In genomic region chr5:60670764-60671163, GRCh38 we compare ENCODE assay signal across 24 cellular contexts. TPM values are rescaled to one million over a fixed set of nuclear protein-coding genes. Genes with fewer than 3 reads are reported as not detected.
DNase-seq lines count a peak whose midpoint lies in the region; ATAC-seq and TF ChIP-seq lines count a peak whose summit lies in the region.
"Had no signal": no experiment of that assay in that cellular context is flagged by ENCODE, and none has a peak within 500 bp of the region (broad histone marks: within the 10 kb centered on the region; RNA-seq: fewer than 3 reads in every experiment).

No MANE protein-coding gene starts in this region.

- DNase-seq in stimulated activated naive CD8-positive, alpha-beta T cell treated with anti-CD3 and anti-CD28 coated beads, Interleukin-15, amount 100 ng/mL, for 72 hours = no peak
- DNase-seq in stimulated activated naive CD8-positive, alpha-beta T cell treated with anti-CD3 and anti-CD28 coated beads, Interleukin-15, Interleukin-2, amounts not matched to agents 100 U/mL and 50 U/mL, for 24 hours = no peak
- DNase-seq in hepatocyte (ENCODE audit: low spot score) = no peak
- no peak for DNase-seq in nephron progenitor cell
- no peak for DNase-seq in endothelial cell (ENCODE audit: low spot score)
- DNase-seq in NCI-H2029 treated with DMSO at 0.1 percent for 48 hours (lab: John Stamatoyannopoulos, UW) = no peak
- DNase-seq: 8988T; ACHN; CD4-positive, CD25-positive, alpha-beta regulatory T cell; DMS53; HCEC 1CT; Kasumi-1; NCI-H1092 treated with DMSO at 0.1 percent for 48 hours; NCI-H1436; NCI-H187; NCI-H524 treated with DMSO at 0.1 percent for 48 hours; NCI-H774; NK-92 treated with Interleukin-12 subunit alpha and Interleukin-12 subunit beta, amount 100 ng/mL, for 24 hours; PC-9; RPMI8226; SHP77 had no signal

- H3K4me1 ChIP-seq in hepatocyte (ENCODE audit: insufficient read depth) = peaks cover 28% of the 10 kb centered on the region
- H3K4me1 ChIP-seq: BLaER1 had no signal

- no peaks in the 10 kb centered on the region for H4K20me1 ChIP-seq in hepatocyte (ENCODE audit: insufficient read depth, poor library complexity, severe bottlenecking)

- ATAC-seq in stimulated activated naive CD8-positive, alpha-beta T cell treated with anti-CD3 and anti-CD28 coated beads, Interleukin-15, amount 100 ng/mL, for 72 hours = peak; percentile 12
- ATAC-seq in stimulated activated naive CD8-positive, alpha-beta T cell treated with anti-CD3 and anti-CD28 coated beads, Interleukin-15, Interleukin-2, amounts not matched to agents 100 U/mL and 50 U/mL, for 24 hours = no peak
- ATAC-seq in SK-N-SH treated with all-trans-retinoic acid at 6 μM for 48 hours (no peak), HG03196 (IDR thresholded peaks at IDR 0.05; ENCODE audit: unreplicated experiment) (no peak)

- H3K4me3 ChIP-seq in hepatocyte = no peak overlapping the region
- H3K4me3 ChIP-seq: BLaER1, PC-9 had no signal

- no peaks in the 10 kb centered on the region for H3K27me3 ChIP-seq in hepatocyte
- H3K27me3 ChIP-seq: BLaER1 had no signal

- peak overlapping the region; percentile 92 for H3K27ac ChIP-seq in hepatocyte
- H3K27ac ChIP-seq: BLaER1, PC-9 had no signal

- H3K36me3 Mint-ChIP-seq in nephron progenitor cell (ENCODE audit: low read depth) = peaks cover 26% of the 10 kb centered on the region
- peaks cover 10% of the 10 kb centered on the region for H3K36me3 Mint-ChIP-seq in endothelial cell (ENCODE audit: low read depth, unreplicated experiment)
- H3K36me3 Mint-ChIP-seq: CD4-positive, CD25-positive, alpha-beta regulatory T cell had no signal

- peaks cover 14% of the 10 kb centered on the region for H3K79me2 ChIP-seq in hepatocyte

- no peaks in the 10 kb centered on the region for H3K36me3 ChIP-seq in hepatocyte (replicated peaks; ENCODE audit: insufficient read depth, low read depth)

- no peak overlapping the region for H3K27ac Mint-ChIP-seq in stimulated activated naive CD8-positive, alpha-beta T cell treated with anti-CD3 and anti-CD28 coated beads, Interleukin-15, amount 100 ng/mL, for 72 hours
- H3K27ac Mint-ChIP-seq in nephron progenitor cell (peak overlapping the region; percentile 11), endothelial cell (ENCODE audit: unreplicated experiment) (no peak overlapping the region)

- no peak overlapping the region for H3K4me3 Mint-ChIP-seq in stimulated activated naive CD8-positive, alpha-beta T cell treated with anti-CD3 and anti-CD28 coated beads, Interleukin-15, amount 100 ng/mL, for 72 hours
- H3K4me3 Mint-ChIP-seq in nephron progenitor cell (no peak overlapping the region), endothelial cell (ENCODE audit: unreplicated experiment) (no peak overlapping the region)
- H3K4me3 Mint-ChIP-seq: CD4-positive, CD25-positive, alpha-beta regulatory T cell had no signal

- no peak overlapping the region for H2AFZ ChIP-seq in hepatocyte
- H2AFZ ChIP-seq: PC-9 had no signal

- no peaks in the 10 kb centered on the region for H3K9me3 ChIP-seq in hepatocyte (ENCODE audit: low read depth)

- H3K9me3 Mint-ChIP-seq in stimulated activated naive CD8-positive, alpha-beta T cell treated with anti-CD3 and anti-CD28 coated beads, Interleukin-15, amount 100 ng/mL, for 72 hours = no peaks in the 10 kb centered on the region
- H3K9me3 Mint-ChIP-seq in nephron progenitor cell (peaks cover 10% of the 10 kb centered on the region), endothelial cell (ENCODE audit: unreplicated experiment) (no peaks in the 10 kb centered on the region)
- H3K9me3 Mint-ChIP-seq: CD4-positive, CD25-positive, alpha-beta regulatory T cell had no signal

- no peaks in the 10 kb centered on the region for H3K4me1 Mint-ChIP-seq in stimulated activated naive CD8-positive, alpha-beta T cell treated with anti-CD3 and anti-CD28 coated beads, Interleukin-15, amount 100 ng/mL, for 72 hours
- peaks cover 15% of the 10 kb centered on the region for H3K4me1 Mint-ChIP-seq in nephron progenitor cell
- peaks cover 28% of the 10 kb centered on the region for H3K4me1 Mint-ChIP-seq in endothelial cell (ENCODE audit: unreplicated experiment)

- 92% methylated on average over 2 of the region's 2 CpGs for whole genome bisulfite sequencing in hepatocyte (ENCODE audit: low lambda C conversion rate, missing lambda C conversion rate)

- no peak for TF ChIP-seq CTCF in hepatocyte (IDR thresholded peaks at IDR 0.05; ENCODE audit: poor library complexity)
- TF ChIP-seq CTCF in nephron progenitor cell (IDR thresholded peaks at IDR 0.05) = no peak
- no peak for TF ChIP-seq CTCF in endothelial cell (IDR thresholded peaks at IDR 0.05; ENCODE audit: unreplicated experiment)

- H3K4me2 ChIP-seq in hepatocyte = no peak overlapping the region
- H3K4me2 ChIP-seq: BLaER1, PC-9 had no signal

- H3K27me3 Mint-ChIP-seq in stimulated activated naive CD8-positive, alpha-beta T cell treated with anti-CD3 and anti-CD28 coated beads, Interleukin-15, amount 100 ng/mL, for 72 hours = no peaks in the 10 kb centered on the region
- H3K27me3 Mint-ChIP-seq in nephron progenitor cell (ENCODE audit: low read depth, poor library complexity) = peaks cover 3% of the 10 kb centered on the region
- peaks cover 9% of the 10 kb centered on the region for H3K27me3 Mint-ChIP-seq in endothelial cell (ENCODE audit: unreplicated experiment)
- H3K27me3 Mint-ChIP-seq: CD4-positive, CD25-positive, alpha-beta regulatory T cell had no signal

- no peaks in the 10 kb centered on the region for H3K9me2 ChIP-seq in hepatocyte (replicated peaks; ENCODE audit: insufficient read depth)

TF ChIP-seq in SK-N-SH treated with all-trans-retinoic acid at 6 μM for 48 hours, 23 proteins besides CTCF, POLR2A, EP300 and RAD21:
- TF ChIP-seq CREB5 (CRISPR knock-in tag; IDR thresholded peaks at IDR 0.05; ENCODE audit: low read depth) (no peak), ZNF8 (CRISPR knock-in tag; IDR thresholded peaks at IDR 0.05) (no peak)
- TF ChIP-seq, protein P1, sequence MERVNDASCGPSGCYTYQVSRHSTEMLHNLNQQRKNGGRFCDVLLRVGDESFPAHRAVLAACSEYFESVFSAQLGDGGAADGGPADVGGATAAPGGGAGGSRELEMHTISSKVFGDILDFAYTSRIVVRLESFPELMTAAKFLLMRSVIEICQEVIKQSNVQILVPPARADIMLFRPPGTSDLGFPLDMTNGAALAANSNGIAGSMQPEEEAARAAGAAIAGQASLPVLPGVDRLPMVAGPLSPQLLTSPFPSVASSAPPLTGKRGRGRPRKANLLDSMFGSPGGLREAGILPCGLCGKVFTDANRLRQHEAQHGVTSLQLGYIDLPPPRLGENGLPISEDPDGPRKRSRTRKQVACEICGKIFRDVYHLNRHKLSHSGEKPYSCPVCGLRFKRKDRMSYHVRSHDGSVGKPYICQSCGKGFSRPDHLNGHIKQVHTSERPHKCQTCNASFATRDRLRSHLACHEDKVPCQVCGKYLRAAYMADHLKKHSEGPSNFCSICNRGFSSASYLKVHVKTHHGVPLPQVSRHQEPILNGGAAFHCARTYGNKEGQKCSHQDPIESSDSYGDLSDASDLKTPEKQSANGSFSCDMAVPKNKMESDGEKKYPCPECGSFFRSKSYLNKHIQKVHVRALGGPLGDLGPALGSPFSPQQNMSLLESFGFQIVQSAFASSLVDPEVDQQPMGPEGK (CRISPR knock-in tag; IDR thresholded peaks at IDR 0.05; ENCODE audit: borderline replicate concordance) = no peak
TF ChIP-seq in SK-N-SH treated with all-trans-retinoic acid at 6 μM for 48 hours: peak in this region for 0.

RNA-seq across cellular contexts. Expression of gene DEPDC1B, which starts 29.2 kb away (rescaled TPM):
- 27.5 and 37.3 TPM in 2 replicates for total RNA-seq in hepatocyte
- 9.0 and 10.7 TPM in 2 replicates for polyA plus RNA-seq in hepatocyte
- 6.4 TPM for total RNA-seq in endothelial cell (ENCODE audit: unreplicated experiment)
